In the genomic region with DNA sequence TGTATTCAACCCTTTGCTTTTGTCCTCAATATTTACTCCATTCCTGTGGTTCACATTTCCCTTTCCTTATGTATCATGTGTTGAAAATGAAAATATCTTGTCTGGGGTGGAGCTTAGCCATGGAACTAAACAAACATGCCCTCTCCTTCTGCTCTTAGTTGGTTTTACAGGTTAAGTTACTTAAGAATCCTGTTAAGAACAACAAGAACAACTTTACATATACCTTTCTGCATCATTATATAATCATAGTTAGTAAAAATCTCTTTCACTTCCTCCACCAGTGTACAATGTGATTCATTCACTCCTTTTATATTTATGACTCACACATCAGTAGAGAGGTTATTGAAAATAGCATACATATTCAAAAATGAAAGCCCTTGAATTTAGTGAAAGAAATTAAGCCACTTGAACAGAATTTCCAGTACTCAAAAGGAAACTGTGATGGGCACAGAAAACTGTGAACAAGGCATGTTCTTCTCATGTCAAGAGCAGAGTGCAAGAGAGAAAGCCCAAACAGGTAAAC, we compare ENCODE assay signal across 7 cellular contexts.
DNase-seq lines count a peak whose midpoint lies in the region; ATAC-seq and TF ChIP-seq lines count a peak whose summit lies in the region.

No MANE protein-coding gene starts in this region.

- in situ Hi-C loops in Panc1 (cut with HindIII; ENCODE audit: low pct_unique_long_range_greater_than_20kb, low sequenced_read_pairs), result no loop called here

- H3K27me3 ChIP-seq in Panc1 (ENCODE audit: control insufficient read depth, insufficient read depth, low read length), result no peaks in the 10 kb centered on the region

- ATAC-seq in HG02840 (IDR thresholded peaks at IDR 0.05; ENCODE audit: low FRiP score, unreplicated experiment), result peak; percentile 96
- ATAC-seq in Panc1, result no peak

- H3K36me3 Mint-ChIP-seq in osteocyte (ENCODE audit: unreplicated experiment), result peaks cover 4% of the 10 kb centered on the region
- peaks cover 7 to 11% of the 10 kb centered on the region in 2 donors for H3K36me3 Mint-ChIP-seq in CD14-positive monocyte

- peaks cover 9% of the 10 kb centered on the region; the same call in 1 of the 2 replicates for H3K4me1 ChIP-seq in Panc1 (ENCODE audit: control insufficient read depth, insufficient read depth, low read length)

- TF ChIP-seq CTCF in Panc1 (IDR thresholded peaks at IDR 0.05), result no peak
- TF ChIP-seq CTCF in osteocyte (IDR thresholded peaks at IDR 0.05), result no peak
- TF ChIP-seq CTCF in CD14-positive monocyte (IDR thresholded peaks at IDR 0.05), result no peak

- CTCF ChIA-PET in Panc1 (lab: Charles Lee), result no interaction called here

- intact Hi-C loops in Panc1 (cut with micrococcal nuclease; ENCODE audit: unreplicated experiment) (no loop called here), CD14-positive monocyte (cut with micrococcal nuclease) (no loop called here)

- H3K4me1 Mint-ChIP-seq in osteocyte (ENCODE audit: unreplicated experiment) (peaks cover 16% of the 10 kb centered on the region), CD14-positive monocyte (peaks cover 3% of the 10 kb centered on the region)

- H3K4me3 ChIP-seq in Panc1 (ENCODE audit: low read depth in 2 of 2, low read length in 2 of 2), result no peak overlapping the region

- peak overlapping the region; percentile 32 for H3K27ac Mint-ChIP-seq in osteocyte (ENCODE audit: unreplicated experiment)
- no peak overlapping the region for H3K27ac Mint-ChIP-seq in CD14-positive monocyte

- POLR2A ChIA-PET in Panc1 (lab: Charles Lee), result no interaction called here

- DNase-seq in GM19240 (ENCODE audit: insufficient read length, low spot score) (peak; percentile 1), Panc1 (ENCODE audit: low read depth, low spot score) (no peak), osteocyte (ENCODE audit: extremely low spot score, unreplicated experiment) (no peak), NCI-H526 (lab: John Stamatoyannopoulos, UW) (no peak), CD14-positive monocyte (ENCODE audit: low spot score) (no peak)
- no peak for DNase-seq in activated CD4-positive, alpha-beta T cell treated with anti-CD3 and anti-CD28 coated beads for 48 hours

- H3K4me3 Mint-ChIP-seq in osteocyte (ENCODE audit: unreplicated experiment) (no peak overlapping the region), CD14-positive monocyte (no peak overlapping the region)

- no peaks in the 10 kb centered on the region for H3K9me3 ChIP-seq in Panc1 (ENCODE audit: control insufficient read depth, insufficient read depth, low read depth, low read length)

- H3K36me3 ChIP-seq in Panc1 (ENCODE audit: control insufficient read depth, insufficient read depth, low read length), result no peaks in the 10 kb centered on the region

- BruUV-seq in Panc1 (replicated peaks; lab: Mats Ljungman, UMichigan), result no TSS peak

- H3K27me3 Mint-ChIP-seq in osteocyte (ENCODE audit: unreplicated experiment) (no peaks in the 10 kb centered on the region), CD14-positive monocyte (ENCODE audit: low read depth in 3 of 3) (no peaks in the 10 kb centered on the region)

- H3K27ac ChIP-seq in Panc1 (ENCODE audit: low read length), result peak overlapping the region; percentile 48; the same call in 1 of the 2 replicates

- H3K9me3 Mint-ChIP-seq in osteocyte (ENCODE audit: unreplicated experiment) (peaks cover 7% of the 10 kb centered on the region), CD14-positive monocyte (peaks cover 3 to 8% (median 5%) of the 10 kb centered on the region in 7 donors)
